9 cellular contexts compared by ENCODE assay signal in the genomic region with DNA sequence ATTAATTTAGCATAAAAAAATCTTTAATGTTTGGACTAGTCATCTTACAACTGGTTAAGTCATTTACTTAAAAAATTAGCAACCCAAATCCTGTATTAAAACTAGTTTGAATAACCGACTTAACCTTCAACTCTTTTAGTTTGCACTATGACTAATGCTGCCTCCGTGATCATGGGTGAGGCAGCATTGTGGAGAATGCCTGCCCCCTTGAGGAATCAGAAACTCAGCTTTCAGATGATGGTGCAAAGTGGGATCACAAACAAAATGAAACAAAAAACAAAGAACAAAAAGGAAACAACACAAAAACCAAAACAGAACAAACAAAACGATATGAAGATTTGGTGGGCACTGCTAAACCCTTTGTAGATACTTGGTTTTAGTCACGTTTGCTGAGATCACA.
DNase-seq lines count a peak whose midpoint lies in the region; ATAC-seq and TF ChIP-seq lines count a peak whose summit lies in the region.
"Had no signal": no experiment of that assay in that cellular context is flagged by ENCODE, and none has a peak within 500 bp of the region (broad histone marks: within the 10 kb centered on the region; RNA-seq: fewer than 3 reads in every experiment).

No MANE protein-coding gene starts in this region.

- H3K4me3 ChIP-seq in right lobe of liver = no peak overlapping the region

- H3K27ac Mint-ChIP-seq in chondrocyte (ENCODE audit: unreplicated experiment) = no peak overlapping the region
- H3K27ac Mint-ChIP-seq: naive thymus-derived CD8-positive, alpha-beta T cell had no signal

- peak; percentile 54 for DNase-seq in DMS53 (lab: John Stamatoyannopoulos, UW)
- peak; percentile 45 for DNase-seq in LHCN-M2 (ENCODE audit: low read depth)
- DNase-seq in chondrocyte (ENCODE audit: low spot score) = no peak
- DNase-seq in right lobe of liver = no peak
- no peak for DNase-seq in NCI-H1436 (lab: John Stamatoyannopoulos, UW)
- DNase-seq in NCI-H187 treated with DMSO at 0.1 percent for 48 hours (lab: John Stamatoyannopoulos, UW) = no peak
- DNase-seq: naive thymus-derived CD8-positive, alpha-beta T cell had no signal

- peaks cover 4% of the 10 kb centered on the region for H3K27me3 Mint-ChIP-seq in chondrocyte (ENCODE audit: low read depth)

- H3K27ac ChIP-seq in right lobe of liver = no peak overlapping the region

- no peaks in the 10 kb centered on the region for H3K36me3 ChIP-seq in right lobe of liver

- H3K9me3 Mint-ChIP-seq in chondrocyte (ENCODE audit: low read depth) = peaks cover 2% of the 10 kb centered on the region

- intact Hi-C loops in right lobe of liver (cut with DNase I) = no loop called here

- TF ChIP-seq CTCF in chondrocyte (IDR thresholded peaks at IDR 0.05) (peak; percentile 78), right lobe of liver (IDR thresholded peaks at IDR 0.05) (peak; percentile 35 to 63 (median 48))

- H3K27me3 ChIP-seq in right lobe of liver = no peaks in the 10 kb centered on the region

- H3K4me3 Mint-ChIP-seq in chondrocyte (ENCODE audit: unreplicated experiment) = no peak overlapping the region
- H3K4me3 Mint-ChIP-seq: naive thymus-derived CD8-positive, alpha-beta T cell had no signal

- peaks cover 7% of the 10 kb centered on the region for H3K4me1 Mint-ChIP-seq in chondrocyte (ENCODE audit: low read depth)
- H3K4me1 Mint-ChIP-seq: naive thymus-derived CD8-positive, alpha-beta T cell had no signal

- peak; percentile 47 to 96 (median 66) for ATAC-seq in right lobe of liver
- no peak for ATAC-seq in GM19455 (IDR thresholded peaks at IDR 0.05; ENCODE audit: unreplicated experiment)
- ATAC-seq in HG03460 (IDR thresholded peaks at IDR 0.05; ENCODE audit: unreplicated experiment) = no peak
- ATAC-seq: naive thymus-derived CD8-positive, alpha-beta T cell had no signal

- H3K36me3 Mint-ChIP-seq in chondrocyte (ENCODE audit: low read depth) = no peaks in the 10 kb centered on the region

- WGBS in right lobe of liver (ENCODE audit: insufficient coverage, low coverage, low lambda C conversion rate, missing lambda C conversion rate) = 31% methylated on average over 4 of the region's 4 CpGs

- no peak for TF ChIP-seq POLR2A in right lobe of liver (IDR thresholded peaks at IDR 0.05)

- no peaks in the 10 kb centered on the region for H3K4me1 ChIP-seq in right lobe of liver

- no peaks in the 10 kb centered on the region for H3K9me3 ChIP-seq in right lobe of liver

Comparison
In these comparisons a context has a peak if more than half of its experiments do, and no peak if none do; other contexts are left out.
1. DNase-seq: peak in DMS53 (single experiment) and LHCN-M2 (single experiment); none in chondrocyte (single experiment), right lobe of liver (0 of 3), NCI-H1436 (single experiment) and NCI-H187 treated with DMSO at 0.1 percent for 48 hours (single experiment).
2. ATAC-seq: peak in right lobe of liver (4 of 4); none in GM19455 (single experiment) and HG03460 (single experiment).